ENCODE assay signal across 1 cellular context in genomic region chr20:22074635-22075034, GRCh38.
TF ChIP-seq lines count a peak whose summit lies in the region.

No MANE protein-coding gene starts in this region.

TF ChIP-seq in HepG2, 621 proteins besides CTCF, POLR2A, EP300 and RAD21 (continued from another document):
- no peak for TF ChIP-seq RXRB (CRISPR knock-in tag; IDR thresholded peaks at IDR 0.05; ENCODE audit: borderline replicate concordance)
